Comparison of ENCODE assay signal across 1 cellular context in the genomic region with DNA sequence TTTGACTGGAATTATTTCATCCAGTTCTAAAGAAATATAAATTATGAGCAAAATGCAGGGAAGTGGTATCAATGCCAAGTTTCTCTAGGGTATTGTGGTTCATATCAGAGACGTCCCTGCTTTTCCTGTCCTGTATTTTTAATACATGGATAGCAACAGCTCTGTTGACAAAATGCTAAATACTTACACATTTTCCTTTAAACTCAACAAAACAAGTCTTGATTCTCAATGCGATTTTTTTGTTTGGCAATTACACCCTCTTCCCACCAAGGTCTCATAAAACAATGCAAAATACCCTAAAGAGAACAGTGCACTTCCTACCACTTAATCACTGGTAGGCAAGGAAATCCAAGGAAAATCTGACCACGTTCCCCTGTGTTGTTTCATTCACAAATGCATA.
TF ChIP-seq lines count a peak whose summit lies in the region.

No MANE protein-coding gene starts in this region.

TF ChIP-seq in K562, 482 proteins besides CTCF, POLR2A, EP300 and RAD21 (continued from another document):
- TF ChIP-seq, protein P1, sequence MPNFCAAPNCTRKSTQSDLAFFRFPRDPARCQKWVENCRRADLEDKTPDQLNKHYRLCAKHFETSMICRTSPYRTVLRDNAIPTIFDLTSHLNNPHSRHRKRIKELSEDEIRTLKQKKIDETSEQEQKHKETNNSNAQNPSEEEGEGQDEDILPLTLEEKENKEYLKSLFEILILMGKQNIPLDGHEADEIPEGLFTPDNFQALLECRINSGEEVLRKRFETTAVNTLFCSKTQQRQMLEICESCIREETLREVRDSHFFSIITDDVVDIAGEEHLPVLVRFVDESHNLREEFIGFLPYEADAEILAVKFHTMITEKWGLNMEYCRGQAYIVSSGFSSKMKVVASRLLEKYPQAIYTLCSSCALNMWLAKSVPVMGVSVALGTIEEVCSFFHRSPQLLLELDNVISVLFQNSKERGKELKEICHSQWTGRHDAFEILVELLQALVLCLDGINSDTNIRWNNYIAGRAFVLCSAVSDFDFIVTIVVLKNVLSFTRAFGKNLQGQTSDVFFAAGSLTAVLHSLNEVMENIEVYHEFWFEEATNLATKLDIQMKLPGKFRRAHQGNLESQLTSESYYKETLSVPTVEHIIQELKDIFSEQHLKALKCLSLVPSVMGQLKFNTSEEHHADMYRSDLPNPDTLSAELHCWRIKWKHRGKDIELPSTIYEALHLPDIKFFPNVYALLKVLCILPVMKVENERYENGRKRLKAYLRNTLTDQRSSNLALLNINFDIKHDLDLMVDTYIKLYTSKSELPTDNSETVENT (CRISPR knock-in tag; IDR thresholded peaks at IDR 0.05): no peak
